ENCODE assay signal across 11 cellular contexts in genomic region chr15:89761009-89761831, GRCh38. TPM values are rescaled to one million over a fixed set of nuclear protein-coding genes. Genes with fewer than 3 reads are reported as not detected.
DNase-seq lines count a peak whose midpoint lies in the region; ATAC-seq, FAIRE-seq and TF ChIP-seq lines count a peak whose summit lies in the region.
"Had no signal": no experiment of that assay in that cellular context is flagged by ENCODE, and none has a peak within 500 bp of the region (broad histone marks: within the 10 kb centered on the region; RNA-seq: fewer than 3 reads in every experiment).

No MANE protein-coding gene starts in this region.

- H3K4me1 ChIP-seq in astrocyte (ENCODE audit: insufficient read depth, low read length), result no peaks in the 10 kb centered on the region
- H3K4me1 ChIP-seq: ascending aorta had no signal

- no peak overlapping the region for H3K9ac ChIP-seq in astrocyte (ENCODE audit: low read length)

- H3K4me2 ChIP-seq in astrocyte (ENCODE audit: low read length), result no peak overlapping the region

- no peak overlapping the region for H3K27ac ChIP-seq in astrocyte (ENCODE audit: low read depth, low read length)
- H3K27ac ChIP-seq: ascending aorta, vagina had no signal

- H3K27me3 ChIP-seq in astrocyte (ENCODE audit: insufficient read depth, low read length), result no peaks in the 10 kb centered on the region
- H3K27me3 ChIP-seq: ascending aorta, vagina had no signal

- no peak overlapping the region for H3K4me3 ChIP-seq in astrocyte (ENCODE audit: insufficient read depth, low read depth, low read length)
- H3K4me3 ChIP-seq: ascending aorta, vagina had no signal

- no peaks in the 10 kb centered on the region for H3K36me3 ChIP-seq in astrocyte (ENCODE audit: insufficient read depth, low read length)
- H3K36me3 ChIP-seq: ascending aorta, vagina had no signal

- H3K36me3 Mint-ChIP-seq in astrocyte (ENCODE audit: low read depth, unreplicated experiment), result no peaks in the 10 kb centered on the region
- no peaks in the 10 kb centered on the region for H3K36me3 Mint-ChIP-seq in nephron progenitor cell (ENCODE audit: low read depth)
- H3K36me3 Mint-ChIP-seq in osteocyte (ENCODE audit: unreplicated experiment), result no peaks in the 10 kb centered on the region

- H3K27ac Mint-ChIP-seq in astrocyte (ENCODE audit: unreplicated experiment) (no peak overlapping the region), nephron progenitor cell (no peak overlapping the region), osteocyte (ENCODE audit: unreplicated experiment) (no peak overlapping the region)

- FAIRE-seq in GM12891 (lab: Jason Lieb, UNC), result peak; percentile 26
- FAIRE-seq in astrocyte (lab: Jason Lieb, UNC), result no peak
- no peak for FAIRE-seq in frontal cortex (lab: Jason Lieb, UNC)

- peak overlapping the region; percentile 14 for H2AFZ ChIP-seq in astrocyte (ENCODE audit: low read depth, low read length)

- H3K27me3 Mint-ChIP-seq in astrocyte (ENCODE audit: low read depth, unreplicated experiment) (peaks cover 22% of the 10 kb centered on the region), nephron progenitor cell (ENCODE audit: low read depth, poor library complexity) (peaks cover 54% of the 10 kb centered on the region), osteocyte (ENCODE audit: unreplicated experiment) (no peaks in the 10 kb centered on the region)

- H3K4me3 Mint-ChIP-seq in astrocyte (ENCODE audit: unreplicated experiment) (no peak overlapping the region), nephron progenitor cell (no peak overlapping the region), osteocyte (ENCODE audit: unreplicated experiment) (no peak overlapping the region)

- no peaks in the 10 kb centered on the region for H4K20me1 ChIP-seq in astrocyte (ENCODE audit: insufficient read depth, low read length)

- no peak for TF ChIP-seq POLR2A in GM12891 (IDR thresholded peaks at IDR 0.05; ENCODE audit: low read depth, low read length)

- no peak for TF ChIP-seq CTCF in astrocyte (IDR thresholded peaks at IDR 0.05; ENCODE audit: insufficient read depth, low read depth, low read length)
- peak; percentile 14 for TF ChIP-seq CTCF in nephron progenitor cell (IDR thresholded peaks at IDR 0.05)
- TF ChIP-seq CTCF in osteocyte (IDR thresholded peaks at IDR 0.05), result no peak

- ATAC-seq in HG02943 (IDR thresholded peaks at IDR 0.05; ENCODE audit: low read depth, unreplicated experiment) (peak; percentile 82), HG03135 (IDR thresholded peaks at IDR 0.05; ENCODE audit: unreplicated experiment) (no peak)

- H3K4me1 Mint-ChIP-seq in astrocyte (ENCODE audit: low read depth, unreplicated experiment) (no peaks in the 10 kb centered on the region), nephron progenitor cell (peaks cover 36% of the 10 kb centered on the region), osteocyte (ENCODE audit: unreplicated experiment) (peaks cover 11% of the 10 kb centered on the region)

- no peaks in the 10 kb centered on the region for H3K79me2 ChIP-seq in astrocyte (ENCODE audit: insufficient read depth, low read length)

- no peaks in the 10 kb centered on the region for H3K9me3 Mint-ChIP-seq in astrocyte (ENCODE audit: unreplicated experiment)
- H3K9me3 Mint-ChIP-seq in nephron progenitor cell, result peaks cover 5% of the 10 kb centered on the region
- H3K9me3 Mint-ChIP-seq in osteocyte (ENCODE audit: unreplicated experiment), result no peaks in the 10 kb centered on the region

- no peak for DNase-seq in GM12891 (ENCODE audit: insufficient read length, low spot score)
- no peak for DNase-seq in astrocyte (ENCODE audit: low read depth)
- DNase-seq in nephron progenitor cell, result no peak
- no peak for DNase-seq in frontal cortex (ENCODE audit: low spot score in 2 of 2)
- no peak for DNase-seq in osteocyte (ENCODE audit: extremely low spot score, unreplicated experiment)
- DNase-seq in NCI-H1417 treated with DMSO at 0.1 percent for 48 hours (lab: John Stamatoyannopoulos, UW), result no peak

- no peaks in the 10 kb centered on the region for H3K9me3 ChIP-seq in astrocyte (ENCODE audit: insufficient read depth, low read depth, low read length)
- H3K9me3 ChIP-seq: ascending aorta, vagina had no signal

TF ChIP-seq in GM12891, 5 proteins besides CTCF, POLR2A, EP300 and RAD21:
- TF ChIP-seq SPI1 (IDR thresholded peaks at IDR 0.05; ENCODE audit: low read depth, low read length) (no peak), POU2F2 (IDR thresholded peaks at IDR 0.05; ENCODE audit: low read depth, low read length) (no peak), PAX5 (IDR thresholded peaks at IDR 0.05; ENCODE audit: insufficient read depth, low read length, severe bottlenecking) (no peak), POLR2AphosphoS5 (IDR thresholded peaks at IDR 0.05; ENCODE audit: low read depth, low read length) (no peak), TAF1 (IDR thresholded peaks at IDR 0.05; ENCODE audit: low read depth, low read length) (no peak)

RNA-seq across cellular contexts. Expression of gene MESP1, which starts 10.2 kb away (rescaled TPM):
- polyA plus RNA-seq in GM12891 (2012; ENCODE audit: low read depth, missing spikeins), result 0.62 TPM
- total RNA-seq in astrocyte (not detected in 2 replicates), frontal cortex (2.0 TPM), osteocyte (2.1 and 2.2 TPM in 2 replicates)
- total RNA-seq: mononuclear cell had no signal

RNA-seq across cellular contexts. Expression of gene MESP2, which starts 14.9 kb away (rescaled TPM):
- not detected for polyA plus RNA-seq in GM12891 (2012; ENCODE audit: low read depth, missing spikeins)
- total RNA-seq in astrocyte (not detected in 2 replicates), frontal cortex (not detected), osteocyte (not detected in 2 replicates)
- total RNA-seq: ascending aorta, mononuclear cell, vagina had no signal

RNA-seq across cellular contexts. Expression of gene ANPEP, which starts 53.4 kb away (rescaled TPM):
- polyA plus RNA-seq in GM12891 (2012; ENCODE audit: low read depth, missing spikeins), result not detected
- total RNA-seq in astrocyte (0.22 and 0.25 TPM in 2 replicates), frontal cortex (0.82 TPM), osteocyte (93.1 and 95.4 TPM in 2 replicates)

Comparison
In these comparisons a context has a peak if more than half of its experiments do, and no peak if none do; other contexts are left out.
1. RNA of gene ANPEP, which starts 53.4 kb away (total RNA-seq): 93.1 to 95.4 TPM in osteocyte; 0.82 TPM in frontal cortex (single experiment) and 0.22 to 0.25 TPM in astrocyte; every median in the first group is over 10 times any median in the second.